14 cellular contexts compared by ENCODE assay signal in genomic region chr22:31279821-31280496, GRCh38. TPM values are rescaled to one million over a fixed set of nuclear protein-coding genes. Genes with fewer than 3 reads are reported as not detected.
DNase-seq lines count a peak whose midpoint lies in the region; ATAC-seq lines count a peak whose summit lies in the region.
"Had no signal": no experiment of that assay in that cellular context is flagged by ENCODE, and none has a peak within 500 bp of the region (broad histone marks: within the 10 kb centered on the region; RNA-seq: fewer than 3 reads in every experiment).

No MANE protein-coding gene starts in this region.

- POLR2A ChIA-PET in activated CD4-positive, alpha-beta T cell treated with anti-CD3 and anti-CD28 coated beads, Interleukin-2, amount 10 ng/mL, durations not matched to agents 7 days and 5 days (lab: Charles Lee): interaction anchor here (0.5 to 0.6 kb wide), 2 partner anchors 59 to 113 kb away, joined by 3 to 6 read pairs; no protein-coding TSS in a partner anchor
- POLR2A ChIA-PET in activated CD4-positive, alpha-beta memory T cell treated with anti-CD3 and anti-CD28 coated beads for 36 hours (lab: Charles Lee): interaction anchor here (2.2 to 3.3 kb wide), 3 partner anchors 10 to 67 kb away, joined by 8 to 31 read pairs (median 18); partner anchors contain the start of genes LIMK2 and PIK3IP1

- peaks cover 0 to 15% of the 10 kb centered on the region in 2 donors for H3K4me1 ChIP-seq in esophagus (ENCODE audit: control insufficient read depth in 2 of 2, insufficient read depth in 2 of 2, low read length in 1 of 2)

- peaks cover 79% of the 10 kb centered on the region for H3K4me1 Mint-ChIP-seq in activated CD4-positive, alpha-beta T cell treated with anti-CD3 and anti-CD28 coated beads, Interleukin-2, amount 10 ng/mL, durations not matched to agents 7 days and 5 days
- peaks cover 78% of the 10 kb centered on the region for H3K4me1 Mint-ChIP-seq in activated CD4-positive, alpha-beta memory T cell treated with anti-CD3 and anti-CD28 coated beads for 36 hours (ENCODE audit: low read depth)
- peaks cover 6 to 20% of the 10 kb centered on the region in 2 donors for H3K4me1 Mint-ChIP-seq in stimulated activated naive B cell treated with anti-CD40 and anti-IgM and Interleukin-4, amounts not matched to agents 10 μg/mL and 1 μg/mL and 100 μg/mL, for 72 hours

- DNase-seq in activated CD4-positive, alpha-beta T cell treated with anti-CD3 and anti-CD28 coated beads, Interleukin-2, amount 10 ng/mL, durations not matched to agents 7 days and 5 days: no peak
- no peak for DNase-seq in activated CD4-positive, alpha-beta T cell treated with anti-CD3 and anti-CD28 coated beads for 4 hours
- DNase-seq in activated CD4-positive, alpha-beta memory T cell treated with anti-CD3 and anti-CD28 coated beads for 36 hours: no peak
- no peak for DNase-seq in stimulated activated naive B cell treated with anti-CD40 and anti-IgM and Interleukin-4, amounts not matched to agents 10 μg/mL and 1 μg/mL and 100 μg/mL, for 72 hours
- no peak for DNase-seq in stimulated activated CD4-positive, alpha-beta T cell treated with anti-CD3 and anti-CD28 coated beads, Interleukin-4, amount 100 ng/mL, for 4 hours
- no peak for DNase-seq in Right ventricle myocardium superior
- no peak for DNase-seq in NCI-H2171 treated with DMSO at 0.1 percent for 48 hours (lab: John Stamatoyannopoulos, UW)
- DNase-seq: NCI-H1048, NCI-H345, OCI-M1, transverse colon had no signal

- H3K36me3 Mint-ChIP-seq in activated CD4-positive, alpha-beta T cell treated with anti-CD3 and anti-CD28 coated beads, Interleukin-2, amount 10 ng/mL, durations not matched to agents 7 days and 5 days (ENCODE audit: low read depth): peaks cover 85% of the 10 kb centered on the region
- H3K36me3 Mint-ChIP-seq in activated CD4-positive, alpha-beta memory T cell treated with anti-CD3 and anti-CD28 coated beads for 36 hours: peaks cover 52% of the 10 kb centered on the region
- peaks cover 4 to 19% of the 10 kb centered on the region in 2 donors for H3K36me3 Mint-ChIP-seq in stimulated activated naive B cell treated with anti-CD40 and anti-IgM and Interleukin-4, amounts not matched to agents 10 μg/mL and 1 μg/mL and 100 μg/mL, for 72 hours

- H3K27ac ChIP-seq in esophagus (ENCODE audit: low read depth in 2 of 2, low read length in 1 of 2): peak overlapping the region; percentile 25 to 70

- intact Hi-C loops in activated CD4-positive, alpha-beta memory T cell treated with anti-CD3 and anti-CD28 coated beads for 36 hours (cut with micrococcal nuclease): loop anchor here (2.0 to 10.0 kb wide), 3 partner anchors 13 to 335 kb away; partner anchors contain the start of gene PIK3IP1
- intact Hi-C loops in Right ventricle myocardium superior (cut with DNase I): no loop called here

- no peaks in the 10 kb centered on the region for H3K27me3 Mint-ChIP-seq in activated CD4-positive, alpha-beta T cell treated with anti-CD3 and anti-CD28 coated beads, Interleukin-2, amount 10 ng/mL, durations not matched to agents 7 days and 5 days
- no peaks in the 10 kb centered on the region for H3K27me3 Mint-ChIP-seq in activated CD4-positive, alpha-beta memory T cell treated with anti-CD3 and anti-CD28 coated beads for 36 hours
- no peaks in the 10 kb centered on the region for H3K27me3 Mint-ChIP-seq in stimulated activated naive B cell treated with anti-CD40 and anti-IgM and Interleukin-4, amounts not matched to agents 10 μg/mL and 1 μg/mL and 100 μg/mL, for 72 hours

- peaks cover 22 to 33% of the 10 kb centered on the region in 2 donors for H3K36me3 ChIP-seq in esophagus (ENCODE audit: control insufficient read depth in 2 of 2, insufficient read depth in 2 of 2, low read length in 1 of 2)

- H3K4me3 ChIP-seq in esophagus (ENCODE audit: low read depth in 1 of 2, low read length in 2 of 2): no peak overlapping the region
- H3K4me3 ChIP-seq: ascending aorta, transverse colon had no signal

- no peaks in the 10 kb centered on the region for H3K9me3 Mint-ChIP-seq in activated CD4-positive, alpha-beta T cell treated with anti-CD3 and anti-CD28 coated beads, Interleukin-2, amount 10 ng/mL, durations not matched to agents 7 days and 5 days
- no peaks in the 10 kb centered on the region for H3K9me3 Mint-ChIP-seq in activated CD4-positive, alpha-beta memory T cell treated with anti-CD3 and anti-CD28 coated beads for 36 hours
- no peaks in the 10 kb centered on the region for H3K9me3 Mint-ChIP-seq in stimulated activated naive B cell treated with anti-CD40 and anti-IgM and Interleukin-4, amounts not matched to agents 10 μg/mL and 1 μg/mL and 100 μg/mL, for 72 hours
- H3K9me3 Mint-ChIP-seq: neural crest cell had no signal

- CTCF ChIA-PET in activated CD4-positive, alpha-beta T cell treated with anti-CD3 and anti-CD28 coated beads, Interleukin-2, amount 10 ng/mL, durations not matched to agents 7 days and 5 days (lab: Charles Lee): interaction anchor here (1.1 to 1.5 kb wide), 2 partner anchors 11 to 12 kb away, joined by 3 to 9 read pairs; partner anchors contain the start of gene PIK3IP1
- CTCF ChIA-PET in activated CD4-positive, alpha-beta memory T cell treated with anti-CD3 and anti-CD28 coated beads for 36 hours (lab: Charles Lee): interaction anchor here (0.8 to 3.3 kb wide), 5 partner anchors 11 to 172 kb away, joined by 4 to 19 read pairs (median 6); partner anchors contain the start of genes LIMK2, PIK3IP1 and SELENOM

- H3K9me3 ChIP-seq in esophagus (ENCODE audit: control insufficient read depth in 2 of 2, insufficient read depth in 1 of 2, low read depth in 1 of 2, low read length in 1 of 2): no peaks in the 10 kb centered on the region
- H3K9me3 ChIP-seq: ascending aorta, transverse colon had no signal

- ATAC-seq in stimulated activated naive B cell treated with anti-CD40 and anti-IgM and Interleukin-4, amounts not matched to agents 10 μg/mL and 1 μg/mL and 100 μg/mL, for 72 hours (replicated peaks): no peak
- no peak for ATAC-seq in Right ventricle myocardium superior (ENCODE audit: poor library complexity)

- peak overlapping the region; percentile 47 for H3K4me3 Mint-ChIP-seq in activated CD4-positive, alpha-beta T cell treated with anti-CD3 and anti-CD28 coated beads, Interleukin-2, amount 10 ng/mL, durations not matched to agents 7 days and 5 days
- no peak overlapping the region for H3K4me3 Mint-ChIP-seq in activated CD4-positive, alpha-beta memory T cell treated with anti-CD3 and anti-CD28 coated beads for 36 hours
- H3K4me3 Mint-ChIP-seq in stimulated activated naive B cell treated with anti-CD40 and anti-IgM and Interleukin-4, amounts not matched to agents 10 μg/mL and 1 μg/mL and 100 μg/mL, for 72 hours: no peak overlapping the region
- H3K4me3 Mint-ChIP-seq: neural crest cell had no signal

- no peaks in the 10 kb centered on the region for H3K27me3 ChIP-seq in esophagus (ENCODE audit: control insufficient read depth in 1 of 2, insufficient read depth in 2 of 2, low read length in 2 of 2)
- H3K27me3 ChIP-seq: ascending aorta, transverse colon had no signal

- H3K27ac Mint-ChIP-seq in activated CD4-positive, alpha-beta T cell treated with anti-CD3 and anti-CD28 coated beads, Interleukin-2, amount 10 ng/mL, durations not matched to agents 7 days and 5 days: peak overlapping the region; percentile 99
- peak overlapping the region; percentile 96 for H3K27ac Mint-ChIP-seq in activated CD4-positive, alpha-beta memory T cell treated with anti-CD3 and anti-CD28 coated beads for 36 hours
- H3K27ac Mint-ChIP-seq in stimulated activated naive B cell treated with anti-CD40 and anti-IgM and Interleukin-4, amounts not matched to agents 10 μg/mL and 1 μg/mL and 100 μg/mL, for 72 hours: peak overlapping the region; percentile 63

RNA-seq across cellular contexts. Expression of gene PIK3IP1, which starts 12.3 kb away (rescaled TPM):
- 10 to 100 TPM; 56.0 to 63.0 TPM for total RNA-seq in activated CD4-positive, alpha-beta T cell treated with anti-CD3 and anti-CD28 coated beads, Interleukin-2, amount 10 ng/mL, durations not matched to agents 7 days and 5 days
- 10 to 100 TPM; 18.8 to 19.1 TPM for total RNA-seq in activated CD4-positive, alpha-beta memory T cell treated with anti-CD3 and anti-CD28 coated beads for 36 hours
- polyA plus RNA-seq in esophagus: 10 to 100 TPM; 11.5 to 15.5 TPM
- 10.4 TPM for total RNA-seq in Right ventricle myocardium superior
